ENCODE assay signal across 5 cellular contexts in the genomic region with DNA sequence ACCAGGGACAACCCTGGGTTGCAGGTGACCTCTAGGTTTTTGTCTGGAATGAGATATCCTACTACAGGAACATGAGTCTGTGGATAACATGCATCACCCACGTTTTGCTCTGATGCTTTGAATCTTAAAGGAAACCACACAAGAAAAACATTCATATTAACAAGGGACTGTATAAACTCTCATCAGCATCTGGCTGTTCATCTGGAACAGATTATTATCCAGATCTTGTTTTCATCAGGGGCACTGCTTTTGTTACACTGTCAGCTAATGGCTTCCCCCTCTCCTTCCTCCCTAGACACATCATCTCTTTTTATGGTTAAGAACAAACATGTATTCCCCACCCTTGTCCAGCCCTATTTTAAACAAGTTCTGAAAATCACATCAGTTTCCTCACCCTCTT.
"Had no signal": no experiment of that assay in that cellular context is flagged by ENCODE, and none has a peak within 500 bp of the region (broad histone marks: within the 10 kb centered on the region; RNA-seq: fewer than 3 reads in every experiment).

No MANE protein-coding gene starts in this region.

- H2AFZ ChIP-seq: GM23338 had no signal

- DNase-seq: H9, HCEC 1CT, IMR-90 had no signal

- ATAC-seq: GM23338, K562 had no signal

- H3K4me2 ChIP-seq: GM23338 had no signal

- H3K4me3 ChIP-seq: GM23338, K562 had no signal
